In the genomic region with DNA sequence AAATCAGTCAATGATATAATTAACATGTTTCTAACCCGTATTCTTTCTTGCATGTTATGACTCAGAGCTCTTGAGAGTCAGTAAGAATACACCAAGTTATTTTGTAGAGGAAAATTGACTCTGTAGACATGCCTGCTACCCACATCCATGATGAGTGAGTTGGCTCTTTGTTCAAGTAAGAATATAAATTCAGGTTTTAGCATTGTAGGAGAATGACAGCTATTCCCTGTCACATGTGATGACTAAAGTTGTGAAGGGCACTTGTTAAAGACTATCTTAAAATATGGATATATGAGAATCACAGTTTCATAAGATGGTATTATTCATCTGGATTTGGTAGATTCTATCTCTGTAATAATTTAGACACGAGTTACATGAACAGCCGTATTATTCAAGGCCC, we compare ENCODE assay signal across 13 cellular contexts.
DNase-seq lines count a peak whose midpoint lies in the region; ATAC-seq lines count a peak whose summit lies in the region.
"Had no signal": no experiment of that assay in that cellular context is flagged by ENCODE, and none has a peak within 500 bp of the region (broad histone marks: within the 10 kb centered on the region; RNA-seq: fewer than 3 reads in every experiment).

No MANE protein-coding gene starts in this region.

- no peak for ATAC-seq in HG03378 (IDR thresholded peaks at IDR 0.05; ENCODE audit: unreplicated experiment)

- DNase-seq in astrocyte of the hippocampus (ENCODE audit: low read depth, low spot score) = peak; percentile 4
- DNase-seq in foreskin melanocyte = peak; percentile 53
- DNase-seq in stromal cell of bone marrow (ENCODE audit: low read depth) = peak; percentile 26
- no peak for DNase-seq in RKO (ENCODE audit: low spot score)
- DNase-seq in activated CD4-positive, alpha-beta T cell treated with anti-CD3 and anti-CD28 coated beads for 48 hours = no peak
- DNase-seq: C1 segment of cervical spinal cord; Caco-2; CD4-positive, alpha-beta memory T cell; DMS153; DND-41; GOT3; HFFc6 had no signal

Comparison
In these comparisons a context has a peak if more than half of its experiments do, and no peak if none do; other contexts are left out.
1. DNase-seq: peak in astrocyte of the hippocampus (single experiment), foreskin melanocyte (single experiment) and stromal cell of bone marrow (single experiment); none in RKO (single experiment) and activated CD4-positive, alpha-beta T cell treated with anti-CD3 and anti-CD28 coated beads for 48 hours (single experiment).